Comparison of ENCODE assay signal across 24 cellular contexts in the genomic region with DNA sequence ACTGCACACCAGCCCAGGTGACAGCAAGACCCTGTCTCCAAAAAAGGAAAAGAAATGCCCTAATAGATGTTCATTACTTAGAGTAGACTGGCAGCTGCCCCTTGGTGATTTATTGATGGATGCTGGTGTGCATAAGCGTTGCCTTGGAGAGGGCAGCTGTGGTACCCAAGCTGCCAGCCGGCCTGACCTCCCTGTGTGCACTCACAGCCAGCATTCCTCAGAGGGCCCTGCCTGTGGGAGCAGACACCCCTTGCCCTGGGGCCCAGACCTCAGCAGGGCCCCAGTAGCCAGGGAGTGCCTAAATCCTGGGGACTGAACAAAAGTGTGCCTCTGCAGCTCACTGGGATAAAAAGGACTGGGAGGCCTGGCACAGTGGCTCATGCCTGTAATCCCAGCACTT. TPM values are rescaled to one million over a fixed set of nuclear protein-coding genes. Genes with fewer than 3 reads are reported as not detected.
DNase-seq lines count a peak whose midpoint lies in the region; ATAC-seq, FAIRE-seq and TF ChIP-seq lines count a peak whose summit lies in the region.
"Had no signal": no experiment of that assay in that cellular context is flagged by ENCODE, and none has a peak within 500 bp of the region (broad histone marks: within the 10 kb centered on the region; RNA-seq: fewer than 3 reads in every experiment).

No MANE protein-coding gene starts in this region.

- H3K4me3 ChIP-seq in HepG2 (replicated peaks in 1 of 3; ENCODE audit: insufficient read depth in 1 of 3, low read depth in 2 of 3, low read length in 3 of 3), result no peak overlapping the region
- no peak overlapping the region for H3K4me3 ChIP-seq in right lobe of liver
- H3K4me3 ChIP-seq in psoas muscle, result no peak overlapping the region
- H3K4me3 ChIP-seq: adrenal gland, body of pancreas, GM23338 had no signal

- in situ Hi-C loops in HepG2 (cut with HindIII; ENCODE audit: extremely low pct_ligation_motif_present, low pct_unique_long_range_greater_than_20kb), result loop anchor here (10.0 kb wide), 1 partner anchor 95 kb away; no protein-coding TSS in a partner anchor

- no peak overlapping the region for H3K27ac Mint-ChIP-seq in nephron progenitor cell
- H3K27ac Mint-ChIP-seq: CD8-positive, alpha-beta T cell; dendritic cell treated with granulocyte-macrophage colony-stimulating factor and Interleukin-4, amounts not matched to agents 40 ng/mL and 50 ng/mL, for 4 days; GM23338; stimulated activated naive B cell treated with anti-CD40 and anti-IgM and Interleukin-4, amounts not matched to agents 10 μg/mL and 1 μg/mL and 100 μg/mL, for 72 hours had no signal

- H3K27ac ChIP-seq in HepG2 (ENCODE audit: extremely low read length, insufficient read depth, low read length) (no peak overlapping the region), right lobe of liver (no peak overlapping the region), epithelial cell of prostate (peak overlapping the region; percentile 84), psoas muscle (peak overlapping the region; percentile 36)
- H3K27ac ChIP-seq: adrenal gland, body of pancreas, neutrophil had no signal

- H3K9me3 Mint-ChIP-seq in nephron progenitor cell, result no peaks in the 10 kb centered on the region
- H3K9me3 Mint-ChIP-seq: activated naive CD4-positive, alpha-beta T cell treated with anti-CD3 and anti-CD28 coated beads, Interleukin-2, amount 10 ng/mL, durations not matched to agents 7 days and 5 days; CD8-positive, alpha-beta T cell; central memory CD8-positive, alpha-beta T cell; dendritic cell treated with granulocyte-macrophage colony-stimulating factor and Interleukin-4, amounts not matched to agents 40 ng/mL and 50 ng/mL, for 4 days; GM23338; stimulated activated naive B cell treated with anti-CD40 and anti-IgM and Interleukin-4, amounts not matched to agents 10 μg/mL and 1 μg/mL and 100 μg/mL, for 72 hours had no signal

- no peak overlapping the region for H3K4me2 ChIP-seq in HepG2 (ENCODE audit: low read depth, low read length)
- H3K4me2 ChIP-seq: GM23338, SK-N-SH had no signal

- no peak overlapping the region for H3K4me3 Mint-ChIP-seq in nephron progenitor cell
- H3K4me3 Mint-ChIP-seq: activated naive CD4-positive, alpha-beta T cell treated with anti-CD3 and anti-CD28 coated beads, Interleukin-2, amount 10 ng/mL, durations not matched to agents 7 days and 5 days; CD8-positive, alpha-beta T cell; central memory CD8-positive, alpha-beta T cell; dendritic cell treated with granulocyte-macrophage colony-stimulating factor and Interleukin-4, amounts not matched to agents 40 ng/mL and 50 ng/mL, for 4 days; GM23338; stimulated activated naive B cell treated with anti-CD40 and anti-IgM and Interleukin-4, amounts not matched to agents 10 μg/mL and 1 μg/mL and 100 μg/mL, for 72 hours had no signal

- TF ChIP-seq POLR2A in HepG2 (IDR thresholded peaks at IDR 0.05; ENCODE audit: insufficient read depth in 1 of 2, low read depth in 2 of 2, low read length in 2 of 2) (no peak), right lobe of liver (IDR thresholded peaks at IDR 0.05) (no peak)

- H3K36me3 ChIP-seq in HepG2 (replicated peaks in 1 of 2; ENCODE audit: control insufficient read depth in 1 of 2, insufficient read depth in 2 of 2, low read length in 2 of 2), result peaks cover 0 to 1% of the 10 kb centered on the region in 2 experiments; a peak in 1 of 5 replicates
- peaks cover 0 to 7% (median 0%) of the 10 kb centered on the region in 4 donors for H3K36me3 ChIP-seq in right lobe of liver
- peaks cover 4 to 31% of the 10 kb centered on the region in 2 donors for H3K36me3 ChIP-seq in psoas muscle (ENCODE audit: insufficient read depth in 1 of 2, low read depth in 1 of 2)

- peaks cover 18% of the 10 kb centered on the region for H3K4me1 ChIP-seq in HepG2 (ENCODE audit: insufficient read depth, low read length)
- peaks cover 0 to 2% (median 0%) of the 10 kb centered on the region in 4 donors for H3K4me1 ChIP-seq in right lobe of liver
- peaks cover 6% of the 10 kb centered on the region for H3K4me1 ChIP-seq in psoas muscle
- H3K4me1 ChIP-seq: body of pancreas had no signal

- no TSS peak for BruUV-seq in HepG2 (replicated peaks; lab: Mats Ljungman, UMichigan)

- POLR2A ChIA-PET in HepG2 (lab: Yijun Ruan, JAX), result interaction anchor here (2.0 to 2.7 kb wide), 2 partner anchors 10 to 21 kb away, joined by 6 read pairs; partner anchors contain the start of gene EIF3K

- FAIRE-seq in HepG2 (lab: Jason Lieb, UNC), result no peak
- FAIRE-seq: TTC549 had no signal

- no peak for TF ChIP-seq EP300 in HepG2 (IDR thresholded peaks at IDR 0.05; ENCODE audit: low read depth in 2 of 2, low read length in 2 of 2)
- no peak for TF ChIP-seq EP300 in HepG2 (CRISPR knock-in tag; IDR thresholded peaks at IDR 0.05; ENCODE audit: borderline replicate concordance)

- 0 out of 2 replicates have a peak, but pooled peaks cover 4% of the 10 kb centered on the region for H4K20me1 ChIP-seq in HepG2 (ENCODE audit: insufficient read depth, low read length)

- H3K9me3 ChIP-seq in HepG2 (ENCODE audit: low read length) (no peaks in the 10 kb centered on the region), right lobe of liver (no peaks in the 10 kb centered on the region), psoas muscle (no peaks in the 10 kb centered on the region)
- H3K9me3 ChIP-seq: adrenal gland, body of pancreas, neutrophil, SK-N-SH had no signal

- 90% methylated on average over 2 of the region's 2 CpGs for WGBS in HepG2 (ENCODE audit: low lambda C conversion rate)
- no CpG with 5 or more reads among the region's 2 CpGs for WGBS in right lobe of liver (ENCODE audit: insufficient coverage, low coverage, low lambda C conversion rate, missing lambda C conversion rate)
- WGBS in psoas muscle, 3 donors, result 34 to 54% (median 50%) methylated on average over 2 of the region's 2 CpGs

- no peak overlapping the region for H3K9ac ChIP-seq in HepG2 (ENCODE audit: insufficient read depth, low read depth, low read length)
- H3K9ac ChIP-seq: SK-N-SH had no signal

- intact Hi-C loops in HepG2 (cut with micrococcal nuclease; ENCODE audit: unreplicated experiment), result no loop called here
- intact Hi-C loops in right lobe of liver (cut with DNase I), result loop anchor here in 1 of 2 donors (10.0 kb wide), 1 partner anchor 55 kb away; no protein-coding TSS in a partner anchor
- intact Hi-C loops in psoas muscle (cut with DNase I), result loop anchor here (5.0 to 10.0 kb wide), 3 partner anchors 195 to 285 kb away; partner anchors contain the start of genes ECH1 (in 1 of the 2) and FAM98C (in 1 of the 2)

- CTCF ChIA-PET in HepG2 (lab: Yijun Ruan, JAX; ENCODE audit: low intra/inter-chr PET ratio, low total read pairs), result no interaction called here

- no peak overlapping the region for H2AFZ ChIP-seq in HepG2 (ENCODE audit: low read length)
- H2AFZ ChIP-seq: GM23338 had no signal

- H3K27me3 ChIP-seq in HepG2 (ENCODE audit: control insufficient read depth in 1 of 2, insufficient read depth in 2 of 2, low read length in 2 of 2) (no peaks in the 10 kb centered on the region; a peak in 1 of 5 replicates), right lobe of liver (no peaks in the 10 kb centered on the region), psoas muscle (ENCODE audit: insufficient read depth in 3 of 3, low read length in 2 of 3) (no peaks in the 10 kb centered on the region)
- H3K27me3 ChIP-seq: adrenal gland, body of pancreas, neutrophil had no signal

- H3K27me3 Mint-ChIP-seq in nephron progenitor cell (ENCODE audit: low read depth, poor library complexity), result no peaks in the 10 kb centered on the region
- H3K27me3 Mint-ChIP-seq: activated naive CD4-positive, alpha-beta T cell treated with anti-CD3 and anti-CD28 coated beads, Interleukin-2, amount 10 ng/mL, durations not matched to agents 7 days and 5 days; central memory CD8-positive, alpha-beta T cell; dendritic cell treated with granulocyte-macrophage colony-stimulating factor and Interleukin-4, amounts not matched to agents 40 ng/mL and 50 ng/mL, for 4 days; stimulated activated naive B cell treated with anti-CD40 and anti-IgM and Interleukin-4, amounts not matched to agents 10 μg/mL and 1 μg/mL and 100 μg/mL, for 72 hours had no signal

- ATAC-seq in HepG2 (no peak), right lobe of liver (no peak), psoas muscle (no peak), GM19467 (IDR thresholded peaks at IDR 0.05; ENCODE audit: unreplicated experiment) (no peak), HG03045 (IDR thresholded peaks at IDR 0.05; ENCODE audit: unreplicated experiment) (no peak)
- ATAC-seq: body of pancreas; CD8-positive, alpha-beta T cell; GM23338; stimulated activated naive B cell treated with anti-CD40 and anti-IgM and Interleukin-4, amounts not matched to agents 10 μg/mL and 1 μg/mL and 100 μg/mL, for 72 hours had no signal

- TF ChIP-seq CTCF in HepG2 (CRISPR knock-in tag; IDR thresholded peaks at IDR 0.05) (no peak), right lobe of liver (IDR thresholded peaks at IDR 0.05) (no peak), psoas muscle (IDR thresholded peaks at IDR 0.05) (no peak), nephron progenitor cell (IDR thresholded peaks at IDR 0.05) (no peak)

- H3K79me2 ChIP-seq in HepG2 (ENCODE audit: insufficient read depth, low read length), result no peaks in the 10 kb centered on the region

- DNase-seq in HepG2 (ENCODE audit: low spot score) (no peak), right lobe of liver (no peak), epithelial cell of prostate (ENCODE audit: low read depth, low spot score) (no peak), psoas muscle (no peak), nephron progenitor cell (no peak)
- DNase-seq: activated CD4-positive, alpha-beta T cell treated with anti-CD3 and anti-CD28 coated beads, Interleukin-2, amount 50 U/mL, for 4 hours; activated CD4-positive, CD25-positive, alpha-beta regulatory T cell; activated naive CD4-positive, alpha-beta T cell treated with anti-CD3 and anti-CD28 coated beads, Interleukin-2, amount 10 ng/mL, durations not matched to agents 7 days and 5 days; adrenal gland; body of pancreas; CD8-positive, alpha-beta T cell; hypothalamus; NCI-H1092 treated with DMSO at 0.1 percent for 48 hours; NCI-H187; NCI-H2171; SK-N-SH; stimulated activated naive B cell treated with anti-CD40 and anti-IgM and Interleukin-4, amounts not matched to agents 10 μg/mL and 1 μg/mL and 100 μg/mL, for 72 hours had no signal

- no peak for TF ChIP-seq RAD21 in HepG2 (CRISPR knock-in tag; IDR thresholded peaks at IDR 0.05)

- peaks cover 9% of the 10 kb centered on the region for H3K36me3 Mint-ChIP-seq in nephron progenitor cell (ENCODE audit: low read depth)

- H3K4me1 Mint-ChIP-seq in nephron progenitor cell, result peaks cover 32% of the 10 kb centered on the region

RNA-seq across cellular contexts. Expression of gene ACTN4, which starts 7.8 kb away (rescaled TPM):
- total RNA-seq in HepG2 (2016; rRNA removed; fragmentation: Illumina TruSeq; extraction: Trizol), result 167 and 192 TPM in 2 replicates
- 13.8 and 15.0 TPM in 2 replicates for total RNA-seq in HepG2 (2016; cell fraction: cytosol; rRNA removed; fragmentation: Illumina TruSeq; extraction: Trizol; ENCODE audit: low read depth)
- total RNA-seq in HepG2 (2016; cell fraction: insoluble cytoplasmic fraction; rRNA removed; fragmentation: Illumina TruSeq; extraction: Trizol), result 122 and 176 TPM in 2 replicates
- 28.6 and 34.1 TPM in 2 replicates for total RNA-seq in HepG2 (2016; cell fraction: membrane; rRNA removed; fragmentation: Illumina TruSeq; extraction: Trizol)
- 148 and 165 TPM in 2 replicates for total RNA-seq in HepG2 (2016; cell fraction: nucleus; rRNA removed; fragmentation: Illumina TruSeq; extraction: Trizol)
- polyA plus RNA-seq in HepG2 (2011; rRNA removed), result 171 and 223 TPM in 2 replicates
- polyA plus RNA-seq in HepG2 (2011; cell fraction: cytosol; rRNA removed), result 82.2 and 91.7 TPM in 2 replicates
- 437 and 620 TPM in 2 replicates for polyA plus RNA-seq in HepG2 (2011; cell fraction: nucleus; rRNA removed)
- polyA plus RNA-seq in HepG2 (2012), result 222 and 260 TPM in 2 replicates
- 5.8 and 8.5 TPM in 2 replicates for polyA plus RNA-seq in HepG2 (2016; cell fraction: cytosol; fragmentation: Illumina TruSeq; extraction: Trizol; ENCODE audit: low read depth)
- 192 and 256 TPM in 2 replicates for polyA plus RNA-seq in HepG2 (2016; cell fraction: insoluble cytoplasmic fraction; fragmentation: Illumina TruSeq; extraction: Trizol; ENCODE audit: low read depth)
- polyA plus RNA-seq in HepG2 (2016; cell fraction: membrane; fragmentation: Illumina TruSeq; extraction: Trizol; ENCODE audit: low read depth), result 20.9 and 27.6 TPM in 2 replicates
- 435 and 441 TPM in 2 replicates for polyA plus RNA-seq in HepG2 (2016; cell fraction: nucleus; fragmentation: Illumina TruSeq; extraction: Trizol; ENCODE audit: insufficient read depth, low read depth)
- 172 and 192 TPM in 2 replicates for polyA minus RNA-seq in HepG2 (2011; rRNA and poly(A)+ RNA removed; ENCODE audit: low replicate concordance)
- 86.2 and 95.5 TPM in 2 replicates for polyA minus RNA-seq in HepG2 (2011; cell fraction: cytosol; rRNA and poly(A)+ RNA removed)
- 73.1 and 75.2 TPM in 2 replicates for polyA minus RNA-seq in HepG2 (2011; cell fraction: nucleus; rRNA and poly(A)+ RNA removed)
- 100 to 1,000 TPM; 142 to 306 (median 201) TPM for total RNA-seq in right lobe of liver
- 100 to 1,000 TPM in 1 of 4 donors, 10 to 100 TPM in 3; 79.9 to 127 (median 89.2) TPM for total RNA-seq in psoas muscle
- 10 to 100 TPM; 38.3 to 45.2 (median 43.0) TPM for polyA plus RNA-seq in psoas muscle

RNA-seq across cellular contexts. Expression of gene EIF3K, which starts 20.7 kb away (rescaled TPM):
- total RNA-seq in HepG2 (2016; rRNA removed; fragmentation: Illumina TruSeq; extraction: Trizol) (258 and 351 TPM in 2 replicates), right lobe of liver (100 to 1,000 TPM in 4 of 6 experiments, 10 to 100 TPM in 2; 86.3 to 305 (median 116) TPM), psoas muscle (100 to 1,000 TPM; 367 to 549 (median 436) TPM)
- 100 and 104 TPM in 2 replicates for total RNA-seq in HepG2 (2016; cell fraction: cytosol; rRNA removed; fragmentation: Illumina TruSeq; extraction: Trizol; ENCODE audit: low read depth)
- 260 and 364 TPM in 2 replicates for total RNA-seq in HepG2 (2016; cell fraction: insoluble cytoplasmic fraction; rRNA removed; fragmentation: Illumina TruSeq; extraction: Trizol)
- total RNA-seq in HepG2 (2016; cell fraction: membrane; rRNA removed; fragmentation: Illumina TruSeq; extraction: Trizol), result 174 and 175 TPM in 2 replicates
- 92.4 TPM in 2 replicates for total RNA-seq in HepG2 (2016; cell fraction: nucleus; rRNA removed; fragmentation: Illumina TruSeq; extraction: Trizol)
- polyA plus RNA-seq in HepG2 (2011; rRNA removed) (179 and 230 TPM in 2 replicates), psoas muscle (100 to 1,000 TPM; 422 to 984 (median 637) TPM)
- polyA plus RNA-seq in HepG2 (2011; cell fraction: cytosol; rRNA removed), result 271 and 427 TPM in 2 replicates
- 210 and 224 TPM in 2 replicates for polyA plus RNA-seq in HepG2 (2011; cell fraction: nucleus; rRNA removed)
- 171 and 172 TPM in 2 replicates for polyA plus RNA-seq in HepG2 (2012)
- polyA plus RNA-seq in HepG2 (2016; cell fraction: cytosol; fragmentation: Illumina TruSeq; extraction: Trizol; ENCODE audit: low read depth), result 106 and 109 TPM in 2 replicates
- polyA plus RNA-seq in HepG2 (2016; cell fraction: insoluble cytoplasmic fraction; fragmentation: Illumina TruSeq; extraction: Trizol; ENCODE audit: low read depth), result 349 and 386 TPM in 2 replicates
- polyA plus RNA-seq in HepG2 (2016; cell fraction: membrane; fragmentation: Illumina TruSeq; extraction: Trizol; ENCODE audit: low read depth), result 161 and 168 TPM in 2 replicates
- polyA plus RNA-seq in HepG2 (2016; cell fraction: nucleus; fragmentation: Illumina TruSeq; extraction: Trizol; ENCODE audit: insufficient read depth, low read depth), result 163 and 169 TPM in 2 replicates
- 199 and 296 TPM in 2 replicates for polyA minus RNA-seq in HepG2 (2011; rRNA and poly(A)+ RNA removed; ENCODE audit: low replicate concordance)
- polyA minus RNA-seq in HepG2 (2011; cell fraction: cytosol; rRNA and poly(A)+ RNA removed), result 94.6 and 127 TPM in 2 replicates
- 43.4 and 51.5 TPM in 2 replicates for polyA minus RNA-seq in HepG2 (2011; cell fraction: nucleus; rRNA and poly(A)+ RNA removed)

RNA-seq across cellular contexts. Expression of gene MAP4K1, which starts 21.9 kb away (rescaled TPM):
- total RNA-seq in HepG2 (2016; rRNA removed; fragmentation: Illumina TruSeq; extraction: Trizol), result 0.89 TPM in 1 of 2 replicates, not detected in the other
- not detected in 2 replicates for total RNA-seq in HepG2 (2016; cell fraction: cytosol; rRNA removed; fragmentation: Illumina TruSeq; extraction: Trizol; ENCODE audit: low read depth)
- total RNA-seq in HepG2 (2016; cell fraction: insoluble cytoplasmic fraction; rRNA removed; fragmentation: Illumina TruSeq; extraction: Trizol), result 0.39 and 0.41 TPM in 2 replicates
- total RNA-seq in HepG2 (2016; cell fraction: membrane; rRNA removed; fragmentation: Illumina TruSeq; extraction: Trizol), result 0.19 and 0.62 TPM in 2 replicates
- total RNA-seq in HepG2 (2016; cell fraction: nucleus; rRNA removed; fragmentation: Illumina TruSeq; extraction: Trizol), result 0.60 TPM in 1 of 2 replicates, not detected in the other
- polyA plus RNA-seq in HepG2 (2011; rRNA removed), result 0.24 and 0.35 TPM in 2 replicates
- 0.05 and 0.31 TPM in 2 replicates for polyA plus RNA-seq in HepG2 (2011; cell fraction: cytosol; rRNA removed)
- polyA plus RNA-seq in HepG2 (2011; cell fraction: nucleus; rRNA removed), result 2.1 and 2.6 TPM in 2 replicates
- 0.44 and 0.64 TPM in 2 replicates for polyA plus RNA-seq in HepG2 (2012)
- polyA plus RNA-seq in HepG2 (2016; cell fraction: cytosol; fragmentation: Illumina TruSeq; extraction: Trizol; ENCODE audit: low read depth), result not detected in 2 replicates
- polyA plus RNA-seq in HepG2 (2016; cell fraction: insoluble cytoplasmic fraction; fragmentation: Illumina TruSeq; extraction: Trizol; ENCODE audit: low read depth), result 0.52 TPM in 1 of 2 replicates, not detected in the other
- not detected in 2 replicates for polyA plus RNA-seq in HepG2 (2016; cell fraction: membrane; fragmentation: Illumina TruSeq; extraction: Trizol; ENCODE audit: low read depth)
- 1.4 and 3.1 TPM in 2 replicates for polyA plus RNA-seq in HepG2 (2016; cell fraction: nucleus; fragmentation: Illumina TruSeq; extraction: Trizol; ENCODE audit: insufficient read depth, low read depth)
- polyA minus RNA-seq in HepG2 (2011; rRNA and poly(A)+ RNA removed; ENCODE audit: low replicate concordance), result 0.91 TPM in 1 of 2 replicates, not detected in the other
- polyA minus RNA-seq in HepG2 (2011; cell fraction: cytosol; rRNA and poly(A)+ RNA removed), result not detected in 2 replicates
- not detected in 2 replicates for polyA minus RNA-seq in HepG2 (2011; cell fraction: nucleus; rRNA and poly(A)+ RNA removed)
- 1 to 10 TPM in 5 of 6 experiments, under 1 TPM in 1; 0.93 to 3.1 (median 2.0) TPM for total RNA-seq in right lobe of liver
- 1 to 10 TPM in 3 of 4 donors, under 1 TPM in 1; 0.67 to 1.4 (median 1.2) TPM for total RNA-seq in psoas muscle
- polyA plus RNA-seq in psoas muscle, result under 1 TPM; 0.36 to 0.68 (median 0.64) TPM

Comparison
In these comparisons a context has a peak if more than half of its experiments do, and no peak if none do; other contexts are left out.
1. H3K27ac ChIP-seq: peak in epithelial cell of prostate (single experiment) and psoas muscle (single experiment); none in HepG2 (single experiment) and right lobe of liver (0 of 3).